In the genomic region with DNA sequence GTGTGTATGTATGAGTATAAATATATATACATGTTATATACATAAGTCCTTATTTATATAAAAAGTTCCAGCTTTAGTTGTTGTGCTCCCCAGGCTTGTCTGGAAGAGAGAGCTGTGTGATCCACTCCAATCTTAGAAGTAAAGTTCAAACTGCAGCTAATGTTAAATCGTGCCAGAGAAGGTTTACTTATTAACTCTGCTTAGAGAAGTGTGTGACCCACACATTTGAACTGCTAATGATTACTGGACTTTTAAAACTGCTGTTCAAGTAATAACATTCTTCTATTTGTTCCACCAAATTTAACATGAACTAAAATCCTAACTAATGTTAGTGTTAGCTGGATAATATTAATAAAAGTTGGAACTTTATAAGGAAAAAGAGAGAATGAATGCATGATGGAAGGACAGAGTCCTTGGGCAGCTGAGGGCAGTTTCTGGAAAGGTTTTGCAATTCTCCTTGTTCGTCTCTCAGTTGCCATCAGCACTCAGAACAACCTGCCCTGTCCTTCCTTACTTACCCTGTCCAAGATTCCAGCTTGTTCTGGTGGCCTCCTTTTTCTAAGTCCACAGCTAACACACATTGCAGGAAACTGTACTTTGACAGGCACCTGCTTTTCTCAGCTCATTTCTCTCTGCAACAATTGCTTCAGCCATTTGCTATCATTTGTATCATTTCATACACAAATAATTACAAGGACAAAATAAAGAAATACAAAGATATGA, we compare ENCODE assay signal across 1 cellular context.
A peak's percentile ranks its signal among the peaks of the same experiment; 100 is the strongest.
TF ChIP-seq lines count a peak whose summit lies in the region.

No MANE protein-coding gene starts in this region.

TF ChIP-seq in liver, 16 proteins besides CTCF, POLR2A, EP300 and RAD21 (continued from another document):
- TF ChIP-seq, protein P1, sequence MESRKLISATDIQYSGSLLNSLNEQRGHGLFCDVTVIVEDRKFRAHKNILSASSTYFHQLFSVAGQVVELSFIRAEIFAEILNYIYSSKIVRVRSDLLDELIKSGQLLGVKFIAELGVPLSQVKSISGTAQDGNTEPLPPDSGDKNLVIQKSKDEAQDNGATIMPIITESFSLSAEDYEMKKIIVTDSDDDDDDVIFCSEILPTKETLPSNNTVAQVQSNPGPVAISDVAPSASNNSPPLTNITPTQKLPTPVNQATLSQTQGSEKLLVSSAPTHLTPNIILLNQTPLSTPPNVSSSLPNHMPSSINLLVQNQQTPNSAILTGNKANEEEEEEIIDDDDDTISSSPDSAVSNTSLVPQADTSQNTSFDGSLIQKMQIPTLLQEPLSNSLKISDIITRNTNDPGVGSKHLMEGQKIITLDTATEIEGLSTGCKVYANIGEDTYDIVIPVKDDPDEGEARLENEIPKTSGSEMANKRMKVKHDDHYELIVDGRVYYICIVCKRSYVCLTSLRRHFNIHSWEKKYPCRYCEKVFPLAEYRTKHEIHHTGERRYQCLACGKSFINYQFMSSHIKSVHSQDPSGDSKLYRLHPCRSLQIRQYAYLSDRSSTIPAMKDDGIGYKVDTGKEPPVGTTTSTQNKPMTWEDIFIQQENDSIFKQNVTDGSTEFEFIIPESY (IDR thresholded peaks at IDR 0.05) = no peak
- no peak for TF ChIP-seq HNF4G (IDR thresholded peaks at IDR 0.05)
- TF ChIP-seq EGR1 (IDR thresholded peaks at IDR 0.05; ENCODE audit: low read depth in 2 of 2) = no peak
- peak; percentile 74 for TF ChIP-seq SP1 (IDR thresholded peaks at IDR 0.05)
- peak; percentile 45 to 72 for TF ChIP-seq RXRA (IDR thresholded peaks at IDR 0.05)
- peak; percentile 5 for TF ChIP-seq FOXA2 (IDR thresholded peaks at IDR 0.05)
- TF ChIP-seq, protein P2, sequence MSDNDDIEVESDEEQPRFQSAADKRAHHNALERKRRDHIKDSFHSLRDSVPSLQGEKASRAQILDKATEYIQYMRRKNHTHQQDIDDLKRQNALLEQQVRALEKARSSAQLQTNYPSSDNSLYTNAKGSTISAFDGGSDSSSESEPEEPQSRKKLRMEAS (IDR thresholded peaks at IDR 0.05) = no peak
- peak; percentile 83 for TF ChIP-seq YY1 (IDR thresholded peaks at IDR 0.05)
- TF ChIP-seq, protein P3, sequence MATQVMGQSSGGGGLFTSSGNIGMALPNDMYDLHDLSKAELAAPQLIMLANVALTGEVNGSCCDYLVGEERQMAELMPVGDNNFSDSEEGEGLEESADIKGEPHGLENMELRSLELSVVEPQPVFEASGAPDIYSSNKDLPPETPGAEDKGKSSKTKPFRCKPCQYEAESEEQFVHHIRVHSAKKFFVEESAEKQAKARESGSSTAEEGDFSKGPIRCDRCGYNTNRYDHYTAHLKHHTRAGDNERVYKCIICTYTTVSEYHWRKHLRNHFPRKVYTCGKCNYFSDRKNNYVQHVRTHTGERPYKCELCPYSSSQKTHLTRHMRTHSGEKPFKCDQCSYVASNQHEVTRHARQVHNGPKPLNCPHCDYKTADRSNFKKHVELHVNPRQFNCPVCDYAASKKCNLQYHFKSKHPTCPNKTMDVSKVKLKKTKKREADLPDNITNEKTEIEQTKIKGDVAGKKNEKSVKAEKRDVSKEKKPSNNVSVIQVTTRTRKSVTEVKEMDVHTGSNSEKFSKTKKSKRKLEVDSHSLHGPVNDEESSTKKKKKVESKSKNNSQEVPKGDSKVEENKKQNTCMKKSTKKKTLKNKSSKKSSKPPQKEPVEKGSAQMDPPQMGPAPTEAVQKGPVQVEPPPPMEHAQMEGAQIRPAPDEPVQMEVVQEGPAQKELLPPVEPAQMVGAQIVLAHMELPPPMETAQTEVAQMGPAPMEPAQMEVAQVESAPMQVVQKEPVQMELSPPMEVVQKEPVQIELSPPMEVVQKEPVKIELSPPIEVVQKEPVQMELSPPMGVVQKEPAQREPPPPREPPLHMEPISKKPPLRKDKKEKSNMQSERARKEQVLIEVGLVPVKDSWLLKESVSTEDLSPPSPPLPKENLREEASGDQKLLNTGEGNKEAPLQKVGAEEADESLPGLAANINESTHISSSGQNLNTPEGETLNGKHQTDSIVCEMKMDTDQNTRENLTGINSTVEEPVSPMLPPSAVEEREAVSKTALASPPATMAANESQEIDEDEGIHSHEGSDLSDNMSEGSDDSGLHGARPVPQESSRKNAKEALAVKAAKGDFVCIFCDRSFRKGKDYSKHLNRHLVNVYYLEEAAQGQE (IDR thresholded peaks at IDR 0.05) = peak; percentile 47
- TF ChIP-seq FOXA1 (IDR thresholded peaks at IDR 0.05) = no peak
